Comparison of ENCODE assay signal across 8 cellular contexts in the genomic region with DNA sequence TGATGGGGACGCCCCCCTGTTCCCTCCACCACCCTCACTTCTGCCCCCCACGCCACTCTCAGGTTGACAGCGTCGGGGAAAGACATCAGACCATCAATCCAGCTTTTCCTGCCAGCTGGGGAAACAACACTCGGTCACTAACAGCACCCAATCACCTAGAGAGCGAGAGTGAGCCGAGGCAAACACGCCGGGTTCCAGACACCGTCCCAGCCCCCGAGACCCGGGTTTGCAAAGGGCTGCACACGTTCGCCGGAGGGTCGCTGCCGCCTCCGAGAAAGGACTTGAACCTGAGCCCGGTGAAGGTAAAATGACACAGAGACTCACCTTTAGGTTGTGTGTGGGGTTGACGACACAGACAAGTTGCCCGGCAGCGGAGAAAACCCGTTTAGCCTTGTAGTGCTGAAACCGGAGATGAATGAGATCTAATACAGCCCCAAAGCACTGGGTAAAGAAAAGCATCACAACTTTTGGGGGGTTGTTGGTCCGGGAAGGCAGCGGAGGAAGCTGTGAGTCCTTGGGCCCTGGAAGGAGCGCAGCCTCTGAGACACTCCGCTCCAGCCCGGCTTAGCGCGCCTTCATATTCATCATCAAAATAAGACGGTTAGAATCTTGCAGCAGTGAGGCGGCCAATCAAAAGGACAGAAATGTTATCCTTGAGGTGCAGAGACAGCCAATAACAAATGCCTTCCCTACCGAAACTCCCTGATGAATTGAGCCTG. TPM values are rescaled to one million over a fixed set of nuclear protein-coding genes. Genes with fewer than 3 reads are reported as not detected.
A peak's percentile ranks its signal among the peaks of the same experiment; 100 is the strongest.
DNase-seq lines count a peak whose midpoint lies in the region; ATAC-seq and TF ChIP-seq lines count a peak whose summit lies in the region.

A gene with protein sequence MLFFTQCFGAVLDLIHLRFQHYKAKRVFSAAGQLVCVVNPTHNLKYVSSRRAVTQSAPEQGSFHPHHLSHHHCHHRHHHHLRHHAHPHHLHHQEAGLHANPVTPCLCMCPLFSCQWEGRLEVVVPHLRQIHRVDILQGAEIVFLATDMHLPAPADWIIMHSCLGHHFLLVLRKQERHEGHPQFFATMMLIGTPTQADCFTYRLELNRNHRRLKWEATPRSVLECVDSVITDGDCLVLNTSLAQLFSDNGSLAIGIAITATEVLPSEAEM (minus strand): TSS at position 583 of the 719 bp plus-strand sequence. CDS start 124 bp downstream, at position 459.

- intact Hi-C loops in testis (cut with DNase I; ENCODE audit: low total_unique reads), result no loop called here

- no peak within 1 kb of the TSS for H3K23ac ChIP-seq in mesenchymal stem cell (ENCODE audit: low read length in 2 of 2)

- H3K4me3 ChIP-seq in AG04449 (ENCODE audit: low read depth, low read length) (peak within 1 kb of the TSS; percentile 38), mesenchymal stem cell (ENCODE audit: insufficient read depth in 1 of 2, low read depth in 1 of 2, low read length in 2 of 2) (peak within 1 kb of the TSS; percentile 39 to 75), testis (peak within 1 kb of the TSS; percentile 6 to 38)

- POLR2A ChIA-PET in AG04449 (lab: Yijun Ruan, JAX), result no interaction called here

- H2BK5ac ChIP-seq in mesenchymal stem cell (ENCODE audit: low read depth, low read length, poor library complexity, severe bottlenecking), result no peak within 1 kb of the TSS

- no peak within 1 kb of the TSS for H2BK12ac ChIP-seq in mesenchymal stem cell (ENCODE audit: low read length in 2 of 2)

- no peak for TF ChIP-seq CTCF in AG04449 (IDR thresholded peaks at IDR 0.05; ENCODE audit: insufficient read depth, low read length, missing control alignments)
- no peak for TF ChIP-seq CTCF in testis (IDR thresholded peaks at IDR 0.05)

- H3K4me1 ChIP-seq in mesenchymal stem cell (ENCODE audit: control insufficient read depth, insufficient read depth, low read depth, low read length) (peaks cover 21% of the 10 kb centered on the region), testis (peaks cover 19% of the 10 kb centered on the region)

- H3K9ac ChIP-seq in mesenchymal stem cell (ENCODE audit: low read length), result peak within 1 kb of the TSS; percentile 65

- H4K8ac ChIP-seq in mesenchymal stem cell (ENCODE audit: low read length), result peak within 1 kb of the TSS; percentile 20

- WGBS in mesenchymal stem cell, result 19% methylated on average over 34 of the region's 34 CpGs
- 1 to 2% methylated on average over 21 to 34 of the region's 34 CpGs for WGBS in testis, 2 donors

- TF ChIP-seq POLR2A in testis (IDR thresholded peaks at IDR 0.05), result no peak

- no peak within 1 kb of the TSS for H2BK120ac ChIP-seq in mesenchymal stem cell (ENCODE audit: low read depth, low read length)

- H3K36me3 ChIP-seq in mesenchymal stem cell (ENCODE audit: control insufficient read depth in 1 of 2, insufficient read depth in 2 of 2, low read depth in 1 of 2, low read length in 2 of 2) (no peaks in the 10 kb centered on the region), testis (ENCODE audit: low read depth, missing control alignments) (no peaks in the 10 kb centered on the region)

- no peak within 1 kb of the TSS for H3K4ac ChIP-seq in mesenchymal stem cell (ENCODE audit: low read depth in 1 of 2, low read length in 2 of 2)

- H3K14ac ChIP-seq in mesenchymal stem cell (ENCODE audit: low read length in 2 of 2), result peak within 1 kb of the TSS in 1 of 2 experiments; percentile 53

- no peak within 1 kb of the TSS for H2AK5ac ChIP-seq in mesenchymal stem cell (ENCODE audit: low read length, severe bottlenecking)

- no peaks in the 10 kb centered on the region for H3K79me1 ChIP-seq in mesenchymal stem cell (replicated peaks; ENCODE audit: low read length, poor library complexity, severe bottlenecking)

- DNase-seq in AG04449 (ENCODE audit: low read depth, low spot score), result no peak
- DNase-seq in NCI-H82 (lab: John Stamatoyannopoulos, UW), result peak; percentile 95
- peak; percentile 7 for DNase-seq in central memory CD4-positive, alpha-beta T cell
- peak; percentile 5 for DNase-seq in mesenchymal stem cell
- peak; percentile 64 for DNase-seq in testis
- no peak for DNase-seq in HPDE6-E6E7 (ENCODE audit: extremely low spot score)

- peak within 1 kb of the TSS; percentile 87 for H3K4me2 ChIP-seq in mesenchymal stem cell (ENCODE audit: low read length, poor library complexity, severe bottlenecking)

- CTCF ChIA-PET in AG04449 (lab: Yijun Ruan, JAX), result no interaction called here

- peak within 1 kb of the TSS; percentile 25 to 44 for H3K18ac ChIP-seq in mesenchymal stem cell (ENCODE audit: low read depth in 1 of 2, low read length in 2 of 2)

- H2BK15ac ChIP-seq in mesenchymal stem cell (ENCODE audit: low read depth, poor library complexity, severe bottlenecking), result peak within 1 kb of the TSS; percentile 5

- peak within 1 kb of the TSS; percentile 23 for H2AFZ ChIP-seq in mesenchymal stem cell (ENCODE audit: low read depth, low read length)

- H3K27ac ChIP-seq in mesenchymal stem cell (ENCODE audit: low read length, poor library complexity, severe bottlenecking) (no peak within 1 kb of the TSS), testis (no peak within 1 kb of the TSS)

- H4K91ac ChIP-seq in mesenchymal stem cell (ENCODE audit: low read length), result no peak within 1 kb of the TSS

- ATAC-seq in GM18520 (IDR thresholded peaks at IDR 0.05; ENCODE audit: unreplicated experiment) (no peak), HG03342 (IDR thresholded peaks at IDR 0.05; ENCODE audit: unreplicated experiment) (no peak)

- peaks cover 2% of the 10 kb centered on the region for H3K9me3 ChIP-seq in mesenchymal stem cell (ENCODE audit: control insufficient read depth, low read length)
- H3K9me3 ChIP-seq in testis, result no peaks in the 10 kb centered on the region

- H3K27me3 ChIP-seq in mesenchymal stem cell (ENCODE audit: control insufficient read depth in 1 of 2, insufficient read depth in 1 of 2, low read length in 2 of 2) (peaks cover 44 to 88% of the 10 kb centered on the region in 2 experiments), testis (no peaks in the 10 kb centered on the region)

RNA-seq across cellular contexts. Expression of the gene that starts here (rescaled TPM):
- under 0.01 TPM for polyA plus RNA-seq in mesenchymal stem cell (2013, experiment 1 of 2)
- not detected for polyA plus RNA-seq in mesenchymal stem cell (2013, experiment 2 of 2)
- under 1 TPM; 0.19 to 0.47 TPM for total RNA-seq in testis
- polyA plus RNA-seq in testis (ENCODE audit: insufficient read depth, low read depth, low replicate concordance), result 0.36 TPM

Comparison
In these comparisons a context has a peak if more than half of its experiments do, and no peak if none do; other contexts are left out.
1. Peak in DNase-seq and H3K4me3 ChIP-seq in testis; RNA of the gene not detected or under 1 TPM.
2. DNase-seq: peak in NCI-H82 (single experiment), central memory CD4-positive, alpha-beta T cell (single experiment) and mesenchymal stem cell (single experiment); none in AG04449 (single experiment) and HPDE6-E6E7 (single experiment).
3. Peak in every context shown above with its lines, with median percentiles within 50 percentile points of each other: H3K4me3 ChIP-seq.